In the genomic region with DNA sequence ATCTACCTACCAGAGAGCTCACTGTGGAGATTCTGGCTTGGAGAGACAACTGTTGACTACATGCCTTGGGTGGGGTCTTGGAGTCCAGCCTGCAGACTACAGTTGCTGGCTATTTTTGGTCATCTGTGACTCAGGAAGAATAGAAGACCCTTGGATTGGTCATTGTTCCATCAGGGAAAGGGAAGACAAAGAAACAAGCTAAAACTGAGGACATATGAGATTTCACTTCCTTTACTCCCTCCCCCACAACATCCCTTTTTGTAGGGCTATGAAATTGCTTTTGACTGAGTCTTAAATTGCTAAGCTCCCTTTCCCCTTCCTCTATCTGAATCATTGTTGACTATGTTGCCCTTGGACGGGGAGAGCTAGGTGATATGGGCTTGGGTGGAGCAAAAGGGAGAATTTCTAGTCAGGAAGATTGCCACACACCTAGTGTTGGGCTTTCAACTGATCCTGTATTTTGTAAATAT, we compare ENCODE assay signal across 10 cellular contexts. TPM values are rescaled to one million over a fixed set of nuclear protein-coding genes. Genes with fewer than 3 reads are reported as not detected.
A peak's percentile ranks its signal among the peaks of the same experiment; 100 is the strongest.
DNase-seq lines count a peak whose midpoint lies in the region; ATAC-seq and TF ChIP-seq lines count a peak whose summit lies in the region.
"Had no signal": no experiment of that assay in that cellular context is flagged by ENCODE, and none has a peak within 500 bp of the region (broad histone marks: within the 10 kb centered on the region; RNA-seq: fewer than 3 reads in every experiment).

No MANE protein-coding gene starts in this region.

- ATAC-seq in activated naive CD8-positive, alpha-beta T cell treated with anti-CD3 and anti-CD28 coated beads, Interleukin-2, amount 50 U/mL, for 24 hours = no peak
- ATAC-seq in upper lobe of right lung = peak; percentile 66

- DNase-seq in activated naive CD4-positive, alpha-beta T cell treated with anti-CD3 and anti-CD28 coated beads for 36 hours = no peak
- no peak for DNase-seq in activated naive CD4-positive, alpha-beta T cell (lab: John Stamatoyannopoulos, UW)
- no peak for DNase-seq in activated naive CD8-positive, alpha-beta T cell treated with anti-CD3 and anti-CD28 coated beads, Interleukin-2, amount 50 U/mL, for 24 hours
- no peak for DNase-seq in upper lobe of right lung
- DNase-seq in SW480 (ENCODE audit: low spot score) = no peak
- no peak for DNase-seq in NCI-H526 (lab: John Stamatoyannopoulos, UW)
- no peak for DNase-seq in activated CD8-positive, alpha-beta memory T cell treated with anti-CD3 and anti-CD28 coated beads, Interleukin-2, amount 50 U/mL, for 4 hours
- DNase-seq: cortex of kidney, NCI-H774 had no signal

- CTCF ChIA-PET in activated naive CD4-positive, alpha-beta T cell treated with anti-CD3 and anti-CD28 coated beads for 36 hours (lab: Charles Lee) = interaction anchor here (0.9 to 1.4 kb wide), 2 partner anchors 8 to 11 kb away, joined by 3 read pairs; no protein-coding TSS in a partner anchor

- peak overlapping the region; percentile 48 for H3K27ac ChIP-seq in layer of hippocampus (ENCODE audit: low read depth, low read length)
- peak overlapping the region; percentile 68 for H3K27ac ChIP-seq in upper lobe of right lung

- H3K36me3 ChIP-seq in upper lobe of right lung = no peaks in the 10 kb centered on the region

- no peak overlapping the region for H3K4me3 ChIP-seq in upper lobe of right lung

- no peaks in the 10 kb centered on the region for H3K27me3 Mint-ChIP-seq in activated naive CD4-positive, alpha-beta T cell treated with anti-CD3 and anti-CD28 coated beads for 36 hours (ENCODE audit: low read depth)
- H3K27me3 Mint-ChIP-seq in activated naive CD8-positive, alpha-beta T cell treated with anti-CD3 and anti-CD28 coated beads, Interleukin-2, amount 50 U/mL, for 24 hours = no peaks in the 10 kb centered on the region

- no peaks in the 10 kb centered on the region for H3K9me3 Mint-ChIP-seq in activated naive CD4-positive, alpha-beta T cell treated with anti-CD3 and anti-CD28 coated beads for 36 hours
- no peaks in the 10 kb centered on the region for H3K9me3 Mint-ChIP-seq in activated naive CD8-positive, alpha-beta T cell treated with anti-CD3 and anti-CD28 coated beads, Interleukin-2, amount 50 U/mL, for 24 hours

- intact Hi-C loops in activated naive CD4-positive, alpha-beta T cell treated with anti-CD3 and anti-CD28 coated beads for 36 hours (cut with micrococcal nuclease) = loop anchor here (1.0 kb wide), 2 partner anchors 10 to 17 kb away; no protein-coding TSS in a partner anchor
- intact Hi-C loops in upper lobe of right lung (cut with DNase I) = no loop called here

- peaks cover 38% of the 10 kb centered on the region for H3K36me3 Mint-ChIP-seq in activated naive CD4-positive, alpha-beta T cell treated with anti-CD3 and anti-CD28 coated beads for 36 hours (ENCODE audit: low read depth)
- peaks cover 60% of the 10 kb centered on the region for H3K36me3 Mint-ChIP-seq in activated naive CD8-positive, alpha-beta T cell treated with anti-CD3 and anti-CD28 coated beads, Interleukin-2, amount 50 U/mL, for 24 hours (ENCODE audit: low read depth)

- peak overlapping the region; percentile 91 for H3K27ac Mint-ChIP-seq in activated naive CD4-positive, alpha-beta T cell treated with anti-CD3 and anti-CD28 coated beads for 36 hours
- peak overlapping the region; percentile 77 for H3K27ac Mint-ChIP-seq in activated naive CD8-positive, alpha-beta T cell treated with anti-CD3 and anti-CD28 coated beads, Interleukin-2, amount 50 U/mL, for 24 hours

- H3K4me1 ChIP-seq in upper lobe of right lung = peaks cover 64% of the 10 kb centered on the region

- no peak for TF ChIP-seq CTCF in upper lobe of right lung (IDR thresholded peaks at IDR 0.05)

- no peaks in the 10 kb centered on the region for H3K9me3 ChIP-seq in upper lobe of right lung

- H3K4me3 Mint-ChIP-seq in activated naive CD4-positive, alpha-beta T cell treated with anti-CD3 and anti-CD28 coated beads for 36 hours = no peak overlapping the region
- no peak overlapping the region for H3K4me3 Mint-ChIP-seq in activated naive CD8-positive, alpha-beta T cell treated with anti-CD3 and anti-CD28 coated beads, Interleukin-2, amount 50 U/mL, for 24 hours

- H3K27me3 ChIP-seq in layer of hippocampus (ENCODE audit: control insufficient read depth, insufficient read depth, low read length) (no peaks in the 10 kb centered on the region), upper lobe of right lung (no peaks in the 10 kb centered on the region)

- H3K4me1 Mint-ChIP-seq in activated naive CD4-positive, alpha-beta T cell treated with anti-CD3 and anti-CD28 coated beads for 36 hours (ENCODE audit: low read depth) = peaks cover 86% of the 10 kb centered on the region
- H3K4me1 Mint-ChIP-seq in activated naive CD8-positive, alpha-beta T cell treated with anti-CD3 and anti-CD28 coated beads, Interleukin-2, amount 50 U/mL, for 24 hours = peaks cover 88% of the 10 kb centered on the region

RNA-seq across cellular contexts. Expression of a gene that starts 11.7 kb away (rescaled TPM):
- total RNA-seq in activated naive CD4-positive, alpha-beta T cell treated with anti-CD3 and anti-CD28 coated beads for 36 hours = 100 to 1,000 TPM; 482 to 507 TPM
- 462 TPM for total RNA-seq in upper lobe of right lung
